8 cellular contexts compared by ENCODE assay signal in genomic region chrX:68827848-68828562, GRCh38. TPM values are rescaled to one million over a fixed set of nuclear protein-coding genes. Genes with fewer than 3 reads are reported as not detected.
DNase-seq lines count a peak whose midpoint lies in the region; ATAC-seq and TF ChIP-seq lines count a peak whose summit lies in the region.

No MANE protein-coding gene starts in this region.

- H3K36me3 ChIP-seq in HEK293 (ENCODE audit: control insufficient read depth in 2 of 2, insufficient read depth in 1 of 2, low read length in 2 of 2), result no peaks in the 10 kb centered on the region
- no peaks in the 10 kb centered on the region for H3K36me3 ChIP-seq in spleen

- ATAC-seq in activated B cell treated with CpG ODN at 0.5 μM for 24 hours (ENCODE audit: low read depth), result peak; percentile 43
- ATAC-seq in GM21528 (IDR thresholded peaks at IDR 0.05; ENCODE audit: low FRiP score, unreplicated experiment), result no peak

- H3K4me3 Mint-ChIP-seq in activated B cell treated with CpG ODN at 0.5 μM for 24 hours, result peak overlapping the region; percentile 91

- CTCF ChIA-PET in HEK293 (lab: Yijun Ruan, JAX), result interaction anchor here (0.5 to 5.8 kb wide), 83 partner anchors 7 to 1478 kb away, joined by 3 to 137 read pairs (median 4); partner anchors contain the start of gene PJA1
- CTCF ChIA-PET in activated B cell treated with CpG ODN at 0.5 μM for 24 hours (lab: Charles Lee), result interaction anchor here (0.6 to 2.9 kb wide), 20 partner anchors 12 to 1270 kb away, joined by 3 to 30 read pairs (median 4); partner anchors contain the start of gene PJA1

- no peaks in the 10 kb centered on the region for H3K9me3 Mint-ChIP-seq in activated B cell treated with CpG ODN at 0.5 μM for 24 hours

- peaks cover 0 to 30% (median 5%) of the 10 kb centered on the region in 7 donors for H3K27me3 ChIP-seq in spleen (replicated peaks in 1 of 7)

- intact Hi-C loops in activated B cell treated with CpG ODN at 0.5 μM for 24 hours (cut with micrococcal nuclease), result loop anchor here (1.0 to 10.0 kb wide), 11 partner anchors 316 to 1627 kb away; partner anchors contain the start of genes IGBP1, PJA1 and YIPF6
- intact Hi-C loops in spleen (cut with DNase I; ENCODE audit: low total_unique reads), result loop anchor here (5.0 kb wide), 1 partner anchor 394 kb away; no protein-coding TSS in a partner anchor

- H3K27ac ChIP-seq in HEK293 (ENCODE audit: extremely low read depth, low read depth, low read length), result no peak overlapping the region
- H3K27ac ChIP-seq in caudate nucleus (ENCODE audit: low read depth, low read length), result no peak overlapping the region
- H3K27ac ChIP-seq in spleen, result peak overlapping the region in 5 of 8 donors; percentile 65 to 85 (median 81)

- DNase-seq in DMS 273 (lab: John Stamatoyannopoulos, UW; ENCODE audit: unreplicated experiment) (peak; percentile 94), NCI-H2107 treated with DMSO at 0.1 percent for 48 hours (lab: John Stamatoyannopoulos, UW; ENCODE audit: unreplicated experiment) (peak; percentile 46), activated B cell treated with CpG ODN at 0.5 μM for 24 hours (peak; percentile 67), caudate nucleus (lab: John Stamatoyannopoulos, UW) (peak in 56 of 61 donors; percentile 10 to 86 (median 53)), islet precursor cell (peak; percentile 91), spleen (peak; percentile 92)

- POLR2A ChIA-PET in HEK293 (lab: Yijun Ruan, JAX), result interaction anchor here (0.5 to 3.1 kb wide), 70 partner anchors 9 to 1305 kb away, joined by 3 to 34 read pairs (median 4); partner anchors contain the start of genes IGBP1 and PJA1
- POLR2A ChIA-PET in activated B cell treated with CpG ODN at 0.5 μM for 24 hours (lab: Charles Lee), result interaction anchor here (1.4 to 2.0 kb wide), 3 partner anchors 329 to 1306 kb away, joined by 7 to 11 read pairs (median 7); partner anchors contain the start of genes IGBP1, PJA1 and YIPF6

- peak overlapping the region; percentile 76 for H3K27ac Mint-ChIP-seq in activated B cell treated with CpG ODN at 0.5 μM for 24 hours

- H3K36me3 Mint-ChIP-seq in activated B cell treated with CpG ODN at 0.5 μM for 24 hours (ENCODE audit: low read depth), result peaks cover 2% of the 10 kb centered on the region

- H3K4me1 ChIP-seq in HEK293 (ENCODE audit: control insufficient read depth, insufficient read depth, low read length) (no peaks in the 10 kb centered on the region; the same call in 1 of the 2 replicates), spleen (peaks cover 0 to 44% (median 8%) of the 10 kb centered on the region in 6 donors)

- H3K9me3 ChIP-seq in HEK293 (ENCODE audit: control insufficient read depth, insufficient read depth, low read depth, low read length) (no peaks in the 10 kb centered on the region), spleen (no peaks in the 10 kb centered on the region)

- peaks cover 19% of the 10 kb centered on the region for H3K4me1 Mint-ChIP-seq in activated B cell treated with CpG ODN at 0.5 μM for 24 hours

- H3K27me3 Mint-ChIP-seq in activated B cell treated with CpG ODN at 0.5 μM for 24 hours, result peaks cover 2% of the 10 kb centered on the region

- WGBS in spleen, 5 donors, result 0 to 34% (median 3%) methylated on average over 8 to 32 of the region's 32 CpGs

- H3K4me3 ChIP-seq in HEK293 (ENCODE audit: low read depth, low read length) (no peak overlapping the region), spleen (peak overlapping the region; percentile 13 to 82 (median 61))

- TF ChIP-seq POLR2A in spleen (IDR thresholded peaks at IDR 0.05), result no peak

- peak; percentile 84 for TF ChIP-seq CTCF in HEK293 (tag by site-specific recombination; IDR thresholded peaks at IDR 0.05)
- TF ChIP-seq CTCF in activated B cell treated with CpG ODN at 0.5 μM for 24 hours (IDR thresholded peaks at IDR 0.05), result no peak
- peak; percentile 74 to 93 (median 88) for TF ChIP-seq CTCF in spleen (IDR thresholded peaks at IDR 0.05 in 8 of 11, conservative IDR thresholded peaks at IDR 0.05 in 3 of 11)

TF ChIP-seq in HEK293, 187 proteins besides CTCF, POLR2A, EP300 and RAD21 (continues in another document):
- TF ChIP-seq KLF7 (tag by site-specific recombination; IDR thresholded peaks at IDR 0.05; ENCODE audit: borderline replicate concordance) (no peak), ZNF280D (tag by site-specific recombination; IDR thresholded peaks at IDR 0.05) (no peak), ZNF791 (tag by site-specific recombination; IDR thresholded peaks at IDR 0.05) (no peak), ZFHX2 (tag by site-specific recombination; conservative IDR thresholded peaks at IDR 0.05) (no peak), ZNF692 (tag by site-specific recombination; IDR thresholded peaks at IDR 0.05) (peak; percentile 71), ZNF449 (tag by site-specific recombination; IDR thresholded peaks at IDR 0.05) (no peak), ZNF529 (tag by site-specific recombination; IDR thresholded peaks at IDR 0.05; ENCODE audit: insufficient replicate concordance) (no peak), ZNF169 (tag by site-specific recombination; IDR thresholded peaks at IDR 0.05) (no peak), ZNF146 (tag by site-specific recombination; IDR thresholded peaks at IDR 0.05) (no peak), ZNF18 (tag by site-specific recombination; IDR thresholded peaks at IDR 0.05) (no peak), ZNF843 (tag by site-specific recombination; IDR thresholded peaks at IDR 0.05) (no peak)

RNA-seq across cellular contexts. Expression of gene EFNB1, which starts 0.8 kb away (rescaled TPM):
- total RNA-seq in activated B cell treated with CpG ODN at 0.5 μM for 24 hours (2.0 and 2.3 TPM in 2 replicates), spleen (10 to 100 TPM; 22.0 to 48.7 (median 38.5) TPM)
- 10 to 100 TPM in 1 of 3 donors, 1 to 10 TPM in 2; 4.8 to 15.3 (median 7.2) TPM for polyA plus RNA-seq in spleen

Comparison
In these comparisons a context has a peak if more than half of its experiments do, and no peak if none do; other contexts are left out.
1. H3K27ac ChIP-seq: peak in spleen (5 of 8); none in HEK293 (single experiment) and caudate nucleus (single experiment).
2. Peak in every context shown above with its lines, with median percentiles within 50 percentile points of each other: DNase-seq.